In genomic region chr2:23503097-23503496, GRCh38 we compare ENCODE assay signal across 28 cellular contexts.
DNase-seq lines count a peak whose midpoint lies in the region; ATAC-seq and TF ChIP-seq lines count a peak whose summit lies in the region.
"Had no signal": no experiment of that assay in that cellular context is flagged by ENCODE, and none has a peak within 500 bp of the region (broad histone marks: within the 10 kb centered on the region; RNA-seq: fewer than 3 reads in every experiment).

No MANE protein-coding gene starts in this region.

- H3K27ac ChIP-seq in ectodermal cell (ENCODE audit: insufficient read depth, low read depth, low read length, poor library complexity, severe bottlenecking) (peak overlapping the region; percentile 30), mesodermal cell (ENCODE audit: low read depth, low read length, severe bottlenecking) (peak overlapping the region; percentile 66), temporal lobe (ENCODE audit: low read depth, low read length) (peak overlapping the region; percentile 12)
- H3K27ac ChIP-seq: ascending aorta had no signal

- 62 to 63% methylated on average over 6 of the region's 6 CpGs for WGBS in ectodermal cell, 2 experiments
- whole genome bisulfite sequencing in mesodermal cell (ENCODE audit: insufficient coverage in 2 of 2), 2 experiments = 79 to 85% methylated on average over 6 of the region's 6 CpGs

- peak; percentile 11 for DNase-seq in LNCaP clone FGC (ENCODE audit: low read depth)
- DNase-seq in type B pancreatic cell (ENCODE audit: extremely low spot score, unreplicated experiment) = no peak
- DNase-seq in HT-29 (ENCODE audit: low spot score) = no peak
- DNase-seq in NOMO-1 (lab: John Stamatoyannopoulos, UW; ENCODE audit: unreplicated experiment in 2 of 2) = no peak
- DNase-seq: activated CD4-positive, alpha-beta T cell treated with anti-CD3 and anti-CD28 coated beads, Interleukin-2, amount 50 U/mL, for 48 hours; activated CD4-positive, CD25-positive, alpha-beta regulatory T cell treated with anti-CD3 and anti-CD28 coated beads, Interleukin-2, amount 50 U/mL, for 72 hours; activated gamma-delta T cell treated with Interleukin-2 at 50 U/mL for 16 hours; activated naive CD8-positive, alpha-beta T cell treated with anti-CD3 and anti-CD28 coated beads, Interleukin-2, amount 10 ng/mL, durations not matched to agents 7 days and 5 days; activated T-cell treated with anti-CD3 and anti-CD28 coated beads, Interleukin-2, amount 50 U/mL, for 48 hours; AML-193; CD4-positive, alpha-beta T cell; cortex of kidney; GOT3; KBM-7; MM.1S; NCI-H2029 treated with DMSO at 0.1 percent for 48 hours; NCI-H2227 treated with DMSO at 0.1 percent for 48 hours; Right ventricle myocardium superior; stimulated activated CD4-positive, alpha-beta T cell treated with anti-CD3 and anti-CD28 coated beads, Interleukin-4, amount 100 ng/mL, for 4 hours; T-helper 17 cell had no signal

- no peaks in the 10 kb centered on the region for H3K9me3 ChIP-seq in ectodermal cell (ENCODE audit: control insufficient read depth, low read length)
- H3K9me3 ChIP-seq in mesodermal cell (ENCODE audit: control insufficient read depth, low read length) = no peaks in the 10 kb centered on the region
- H3K9me3 ChIP-seq: ascending aorta, pancreas had no signal

- H3K4me1 ChIP-seq in ectodermal cell (ENCODE audit: control insufficient read depth, insufficient read depth, low read length) = peaks cover 29% of the 10 kb centered on the region
- peaks cover 16% of the 10 kb centered on the region for H3K4me1 ChIP-seq in mesodermal cell (ENCODE audit: control insufficient read depth, insufficient read depth, low read length, poor library complexity, severe bottlenecking)
- H3K4me1 ChIP-seq: pancreas had no signal

- no peaks in the 10 kb centered on the region for H3K27me3 Mint-ChIP-seq in type B pancreatic cell
- H3K27me3 Mint-ChIP-seq: CD4-positive, alpha-beta T cell had no signal

- ATAC-seq in GM21786 (IDR thresholded peaks at IDR 0.05; ENCODE audit: unreplicated experiment) = no peak
- ATAC-seq: Panc1, T-helper 17 cell had no signal

- no peak overlapping the region for H3K4me3 Mint-ChIP-seq in type B pancreatic cell
- H3K4me3 Mint-ChIP-seq: activated naive CD8-positive, alpha-beta T cell treated with anti-CD3 and anti-CD28 coated beads, Interleukin-2, amount 10 ng/mL, durations not matched to agents 7 days and 5 days; CD4-positive, alpha-beta T cell; T-helper 17 cell had no signal

- peaks cover 66% of the 10 kb centered on the region for H3K4me1 Mint-ChIP-seq in type B pancreatic cell (ENCODE audit: unreplicated experiment)
- H3K4me1 Mint-ChIP-seq: T-helper 17 cell had no signal

- no peaks in the 10 kb centered on the region for H3K27me3 ChIP-seq in ectodermal cell (ENCODE audit: control insufficient read depth, insufficient read depth, low read length, poor library complexity, severe bottlenecking)
- H3K27me3 ChIP-seq: ascending aorta, pancreas had no signal

- TF ChIP-seq CTCF in LNCaP clone FGC (IDR thresholded peaks at IDR 0.05; ENCODE audit: control insufficient read depth, extremely low read depth, insufficient read depth) = no peak
- TF ChIP-seq CTCF in type B pancreatic cell (conservative IDR thresholded peaks at IDR 0.05) = no peak

- no peak overlapping the region for H3K27ac Mint-ChIP-seq in type B pancreatic cell
- H3K27ac Mint-ChIP-seq: activated naive CD8-positive, alpha-beta T cell treated with anti-CD3 and anti-CD28 coated beads, Interleukin-2, amount 10 ng/mL, durations not matched to agents 7 days and 5 days; CD4-positive, alpha-beta T cell; T-helper 17 cell had no signal

- H3K4me3 ChIP-seq in LNCaP clone FGC (ENCODE audit: low read depth, low read length) (no peak overlapping the region), ectodermal cell (ENCODE audit: insufficient read depth, low read depth, low read length) (no peak overlapping the region), mesodermal cell (ENCODE audit: extremely low read depth, insufficient read depth, low read length, poor library complexity, severe bottlenecking) (no peak overlapping the region)
- H3K4me3 ChIP-seq: ascending aorta, lung, pancreas had no signal

- H3K36me3 ChIP-seq in ectodermal cell (ENCODE audit: control insufficient read depth, insufficient read depth, low read length) (no peaks in the 10 kb centered on the region), mesodermal cell (ENCODE audit: control insufficient read depth, insufficient read depth, low read length) (no peaks in the 10 kb centered on the region)
- H3K36me3 ChIP-seq: ascending aorta, pancreas had no signal

- no peaks in the 10 kb centered on the region for H3K9me3 Mint-ChIP-seq in type B pancreatic cell
- H3K9me3 Mint-ChIP-seq: activated naive CD8-positive, alpha-beta T cell treated with anti-CD3 and anti-CD28 coated beads, Interleukin-2, amount 10 ng/mL, durations not matched to agents 7 days and 5 days; CD4-positive, alpha-beta T cell had no signal

- H3K36me3 Mint-ChIP-seq in type B pancreatic cell = no peaks in the 10 kb centered on the region
- H3K36me3 Mint-ChIP-seq: activated naive CD8-positive, alpha-beta T cell treated with anti-CD3 and anti-CD28 coated beads, Interleukin-2, amount 10 ng/mL, durations not matched to agents 7 days and 5 days had no signal

Comparison
In these comparisons a context has a peak if more than half of its experiments do, and no peak if none do; other contexts are left out.
1. H3K27ac ChIP-seq: peak in every context shown above with its lines; median percentile 66 in mesodermal cell; 30 in ectodermal cell; 12 in temporal lobe.